2 cellular contexts compared by ENCODE assay signal in the genomic region with DNA sequence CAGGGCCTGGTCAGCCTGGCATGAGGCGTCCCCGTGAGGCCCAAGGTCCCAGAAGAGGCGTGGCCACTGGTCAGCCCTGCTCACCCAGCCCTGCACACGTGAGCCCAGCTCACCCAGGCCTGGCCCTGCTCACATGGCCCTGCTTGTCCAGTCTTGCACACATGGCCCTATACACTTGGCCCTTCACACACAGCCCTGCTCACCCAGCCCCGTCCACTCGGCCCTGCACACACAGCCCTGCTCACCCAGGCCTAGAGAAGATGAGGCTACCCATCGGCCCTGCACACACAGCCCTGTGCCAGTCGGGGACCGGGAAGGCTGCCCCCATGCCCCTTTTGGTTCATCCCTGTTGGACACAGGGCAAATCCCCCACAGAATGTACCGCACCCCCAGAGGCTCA.
TF ChIP-seq lines count a peak whose summit lies in the region.

No MANE protein-coding gene starts in this region.

TF ChIP-seq in H1, 55 proteins besides CTCF, POLR2A, EP300 and RAD21:
- TF ChIP-seq CEBPB (IDR thresholded peaks at IDR 0.05; ENCODE audit: low read depth, low read length) (no peak), RNF2 (IDR thresholded peaks at IDR 0.05; ENCODE audit: borderline replicate concordance, low read depth, low read length, missing control alignments, poor library complexity, severe bottlenecking) (no peak), KDM4A (IDR thresholded peaks at IDR 0.05; ENCODE audit: low read depth, low read length, severe bottlenecking) (no peak), POLR2AphosphoS5 (IDR thresholded peaks at IDR 0.05; ENCODE audit: low read depth, low read length) (no peak), TAF1 (IDR thresholded peaks at IDR 0.05; ENCODE audit: low read depth, low read length) (no peak), SUZ12 (IDR thresholded peaks at IDR 0.05; ENCODE audit: low read length) (no peak), CREB1 (IDR thresholded peaks at IDR 0.05) (no peak)

TF ChIP-seq in HepG2, 621 proteins besides CTCF, POLR2A, EP300 and RAD21:
- TF ChIP-seq, protein P1, sequence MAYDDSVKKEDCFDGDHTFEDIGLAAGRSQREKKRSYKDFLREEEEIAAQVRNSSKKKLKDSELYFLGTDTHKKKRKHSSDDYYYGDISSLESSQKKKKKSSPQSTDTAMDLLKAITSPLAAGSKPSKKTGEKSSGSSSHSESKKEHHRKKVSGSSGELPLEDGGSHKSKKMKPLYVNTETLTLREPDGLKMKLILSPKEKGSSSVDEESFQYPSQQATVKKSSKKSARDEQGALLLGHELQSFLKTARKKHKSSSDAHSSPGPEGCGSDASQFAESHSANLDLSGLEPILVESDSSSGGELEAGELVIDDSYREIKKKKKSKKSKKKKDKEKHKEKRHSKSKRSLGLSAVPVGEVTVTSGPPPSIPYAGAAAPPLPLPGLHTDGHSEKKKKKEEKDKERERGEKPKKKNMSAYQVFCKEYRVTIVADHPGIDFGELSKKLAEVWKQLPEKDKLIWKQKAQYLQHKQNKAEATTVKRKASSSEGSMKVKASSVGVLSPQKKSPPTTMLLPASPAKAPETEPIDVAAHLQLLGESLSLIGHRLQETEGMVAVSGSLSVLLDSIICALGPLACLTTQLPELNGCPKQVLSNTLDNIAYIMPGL (CRISPR knock-in tag; IDR thresholded peaks at IDR 0.05; ENCODE audit: borderline replicate concordance in 1 of 2, low read depth in 1 of 2) = no peak
- no peak for TF ChIP-seq NONO (IDR thresholded peaks at IDR 0.05)
- TF ChIP-seq NONO (CRISPR knock-in tag; conservative IDR thresholded peaks at IDR 0.05) = no peak
- TF ChIP-seq ZSCAN25 (CRISPR knock-in tag; IDR thresholded peaks at IDR 0.05) = peak; percentile 94
- TF ChIP-seq BHLHE40 (IDR thresholded peaks at IDR 0.05; ENCODE audit: low read length) = peak; percentile 66; the same call in 1 of the 2 replicates
- TF ChIP-seq RNF2 (conservative IDR thresholded peaks at IDR 0.05; ENCODE audit: low read depth) = peak; percentile 74
- no peak for TF ChIP-seq ZNF724P (CRISPR knock-in tag; IDR thresholded peaks at IDR 0.05; ENCODE audit: borderline replicate concordance)
- TF ChIP-seq DBP (CRISPR knock-in tag; IDR thresholded peaks at IDR 0.05; ENCODE audit: not compliant biosample characterization) = no peak
- no peak for TF ChIP-seq NFATC3 (CRISPR knock-in tag; IDR thresholded peaks at IDR 0.05)
- TF ChIP-seq ZNF143 (CRISPR knock-in tag; IDR thresholded peaks at IDR 0.05) = no peak
- TF ChIP-seq NCOA1 (CRISPR knock-in tag; IDR thresholded peaks at IDR 0.05) = no peak
- no peak for TF ChIP-seq NKX3-1 (CRISPR knock-in tag; IDR thresholded peaks at IDR 0.05)
- 0 out of 2 replicates have a peak, but pooled peaks have one; percentile 16 for TF ChIP-seq ZNF12 (CRISPR knock-in tag; IDR thresholded peaks at IDR 0.05)
- no peak for TF ChIP-seq ZNF224 (CRISPR knock-in tag; IDR thresholded peaks at IDR 0.05)
- no peak for TF ChIP-seq ELF4 (CRISPR knock-in tag; IDR thresholded peaks at IDR 0.05; ENCODE audit: borderline replicate concordance)
- no peak for TF ChIP-seq SMYD3 (CRISPR knock-in tag; IDR thresholded peaks at IDR 0.05)
- TF ChIP-seq, protein P2, sequence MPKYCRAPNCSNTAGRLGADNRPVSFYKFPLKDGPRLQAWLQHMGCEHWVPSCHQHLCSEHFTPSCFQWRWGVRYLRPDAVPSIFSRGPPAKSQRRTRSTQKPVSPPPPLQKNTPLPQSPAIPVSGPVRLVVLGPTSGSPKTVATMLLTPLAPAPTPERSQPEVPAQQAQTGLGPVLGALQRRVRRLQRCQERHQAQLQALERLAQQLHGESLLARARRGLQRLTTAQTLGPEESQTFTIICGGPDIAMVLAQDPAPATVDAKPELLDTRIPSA (CRISPR knock-in tag; IDR thresholded peaks at IDR 0.05; ENCODE audit: borderline replicate concordance) = no peak
- TF ChIP-seq, protein P3, sequence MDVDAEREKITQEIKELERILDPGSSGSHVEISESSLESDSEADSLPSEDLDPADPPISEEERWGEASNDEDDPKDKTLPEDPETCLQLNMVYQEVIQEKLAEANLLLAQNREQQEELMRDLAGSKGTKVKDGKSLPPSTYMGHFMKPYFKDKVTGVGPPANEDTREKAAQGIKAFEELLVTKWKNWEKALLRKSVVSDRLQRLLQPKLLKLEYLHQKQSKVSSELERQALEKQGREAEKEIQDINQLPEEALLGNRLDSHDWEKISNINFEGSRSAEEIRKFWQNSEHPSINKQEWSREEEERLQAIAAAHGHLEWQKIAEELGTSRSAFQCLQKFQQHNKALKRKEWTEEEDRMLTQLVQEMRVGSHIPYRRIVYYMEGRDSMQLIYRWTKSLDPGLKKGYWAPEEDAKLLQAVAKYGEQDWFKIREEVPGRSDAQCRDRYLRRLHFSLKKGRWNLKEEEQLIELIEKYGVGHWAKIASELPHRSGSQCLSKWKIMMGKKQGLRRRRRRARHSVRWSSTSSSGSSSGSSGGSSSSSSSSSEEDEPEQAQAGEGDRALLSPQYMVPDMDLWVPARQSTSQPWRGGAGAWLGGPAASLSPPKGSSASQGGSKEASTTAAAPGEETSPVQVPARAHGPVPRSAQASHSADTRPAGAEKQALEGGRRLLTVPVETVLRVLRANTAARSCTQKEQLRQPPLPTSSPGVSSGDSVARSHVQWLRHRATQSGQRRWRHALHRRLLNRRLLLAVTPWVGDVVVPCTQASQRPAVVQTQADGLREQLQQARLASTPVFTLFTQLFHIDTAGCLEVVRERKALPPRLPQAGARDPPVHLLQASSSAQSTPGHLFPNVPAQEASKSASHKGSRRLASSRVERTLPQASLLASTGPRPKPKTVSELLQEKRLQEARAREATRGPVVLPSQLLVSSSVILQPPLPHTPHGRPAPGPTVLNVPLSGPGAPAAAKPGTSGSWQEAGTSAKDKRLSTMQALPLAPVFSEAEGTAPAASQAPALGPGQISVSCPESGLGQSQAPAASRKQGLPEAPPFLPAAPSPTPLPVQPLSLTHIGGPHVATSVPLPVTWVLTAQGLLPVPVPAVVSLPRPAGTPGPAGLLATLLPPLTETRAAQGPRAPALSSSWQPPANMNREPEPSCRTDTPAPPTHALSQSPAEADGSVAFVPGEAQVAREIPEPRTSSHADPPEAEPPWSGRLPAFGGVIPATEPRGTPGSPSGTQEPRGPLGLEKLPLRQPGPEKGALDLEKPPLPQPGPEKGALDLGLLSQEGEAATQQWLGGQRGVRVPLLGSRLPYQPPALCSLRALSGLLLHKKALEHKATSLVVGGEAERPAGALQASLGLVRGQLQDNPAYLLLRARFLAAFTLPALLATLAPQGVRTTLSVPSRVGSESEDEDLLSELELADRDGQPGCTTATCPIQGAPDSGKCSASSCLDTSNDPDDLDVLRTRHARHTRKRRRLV (CRISPR knock-in tag; IDR thresholded peaks at IDR 0.05) = no peak
- TF ChIP-seq, protein P4, sequence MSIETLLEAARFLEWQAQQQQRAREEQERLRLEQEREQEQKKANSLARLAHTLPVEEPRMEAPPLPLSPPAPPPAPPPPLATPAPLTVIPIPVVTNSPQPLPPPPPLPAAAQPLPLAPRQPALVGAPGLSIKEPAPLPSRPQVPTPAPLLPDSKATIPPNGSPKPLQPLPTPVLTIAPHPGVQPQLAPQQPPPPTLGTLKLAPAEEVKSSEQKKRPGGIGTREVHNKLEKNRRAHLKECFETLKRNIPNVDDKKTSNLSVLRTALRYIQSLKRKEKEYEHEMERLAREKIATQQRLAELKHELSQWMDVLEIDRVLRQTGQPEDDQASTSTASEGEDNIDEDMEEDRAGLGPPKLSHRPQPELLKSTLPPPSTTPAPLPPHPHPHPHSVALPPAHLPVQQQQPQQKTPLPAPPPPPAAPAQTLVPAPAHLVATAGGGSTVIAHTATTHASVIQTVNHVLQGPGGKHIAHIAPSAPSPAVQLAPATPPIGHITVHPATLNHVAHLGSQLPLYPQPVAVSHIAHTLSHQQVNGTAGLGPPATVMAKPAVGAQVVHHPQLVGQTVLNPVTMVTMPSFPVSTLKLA (IDR thresholded peaks at IDR 0.05) = peak; percentile 42; the same call in 1 of the 2 replicates
- TF ChIP-seq PREB (CRISPR knock-in tag; IDR thresholded peaks at IDR 0.05) = no peak
- TF ChIP-seq ZNF432 (CRISPR knock-in tag; IDR thresholded peaks at IDR 0.05; ENCODE audit: borderline replicate concordance) = no peak
- no peak for TF ChIP-seq ZNF296 (CRISPR knock-in tag; conservative IDR thresholded peaks at IDR 0.05)
- no peak for TF ChIP-seq ZBTB1 (CRISPR knock-in tag; IDR thresholded peaks at IDR 0.05; ENCODE audit: borderline replicate concordance)
